25 cellular contexts compared by ENCODE assay signal in the genomic region with DNA sequence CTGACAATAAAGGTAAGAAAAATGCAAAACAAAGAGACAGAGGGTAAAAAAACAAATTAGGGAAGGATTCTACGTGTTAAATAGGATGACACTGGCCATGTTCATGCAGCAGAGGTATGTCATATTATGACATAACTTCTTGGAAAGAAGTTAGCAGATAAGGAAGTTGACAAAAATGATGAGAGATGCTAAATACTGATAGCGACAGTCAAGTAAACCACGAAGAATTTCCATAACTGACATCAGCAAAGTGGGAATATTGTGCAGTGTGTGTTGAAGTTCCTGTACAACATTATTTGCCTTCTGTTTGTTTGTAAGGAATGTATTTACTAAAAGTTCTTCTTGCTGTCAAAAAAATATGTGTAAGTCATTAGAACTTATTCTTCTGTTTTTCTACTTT. TPM values are rescaled to one million over a fixed set of nuclear protein-coding genes. Genes with fewer than 3 reads are reported as not detected.
A peak's percentile ranks its signal among the peaks of the same experiment; 100 is the strongest.
DNase-seq lines count a peak whose midpoint lies in the region; ATAC-seq, FAIRE-seq and TF ChIP-seq lines count a peak whose summit lies in the region.
"Had no signal": no experiment of that assay in that cellular context is flagged by ENCODE, and none has a peak within 500 bp of the region (broad histone marks: within the 10 kb centered on the region; RNA-seq: fewer than 3 reads in every experiment).

No MANE protein-coding gene starts in this region.

- CTCF ChIA-PET in endothelial cell of umbilical vein (lab: Charles Lee): no interaction called here

- H3K9ac ChIP-seq in endothelial cell of umbilical vein (replicated peaks; ENCODE audit: extremely low read depth, insufficient read depth, low read length): no peak overlapping the region

- dilution Hi-C loops in endothelial cell of umbilical vein (cut with MboI; ENCODE audit: extremely low pct_ligation_motif_present, low sequenced_read_pairs): no loop called here

- peak; percentile 70 for FAIRE-seq in endothelial cell of umbilical vein (lab: Jason Lieb, UNC)
- FAIRE-seq: kidney, TTC549, urothelium cell line had no signal

- H3K27me3 ChIP-seq in SJSA1 (replicated peaks) (no peaks in the 10 kb centered on the region), endothelial cell of umbilical vein (ENCODE audit: control insufficient read depth in 2 of 2, insufficient read depth in 2 of 2, low read length in 2 of 2) (no peaks in the 10 kb centered on the region)
- H3K27me3 ChIP-seq: brain microvascular endothelial cell had no signal

- no TSS peak for BruUV-seq in endothelial cell of umbilical vein (replicated peaks; lab: Mats Ljungman, UMichigan)

- H3K4me1 ChIP-seq in SJSA1 (replicated peaks) (peaks cover 21% of the 10 kb centered on the region), endothelial cell of umbilical vein (ENCODE audit: control insufficient read depth, extremely low read depth, insufficient read depth, low read length) (peaks cover 4% of the 10 kb centered on the region)

- ATAC-seq in HG03342 (IDR thresholded peaks at IDR 0.05; ENCODE audit: unreplicated experiment) (no peak), HG02642 (IDR thresholded peaks at IDR 0.05; ENCODE audit: poor library complexity, unreplicated experiment) (no peak)
- ATAC-seq: activated naive CD8-positive, alpha-beta T cell treated with anti-CD3 and anti-CD28 coated beads, Interleukin-2, amount 50 U/mL, for 24 hours had no signal

- H3K4me3 ChIP-seq in SJSA1 (no peak overlapping the region), endothelial cell of umbilical vein (replicated peaks in 1 of 3; ENCODE audit: insufficient read depth in 1 of 3, low read depth in 1 of 3, low read length in 3 of 3) (no peak overlapping the region)
- H3K4me3 ChIP-seq: skin epidermis had no signal

- H3K9me1 ChIP-seq in endothelial cell of umbilical vein (replicated peaks; ENCODE audit: control insufficient read depth, extremely low read depth, insufficient read depth, low read length): no peaks in the 10 kb centered on the region

- peak; percentile 59 for DNase-seq in CD1c-positive myeloid dendritic cell (ENCODE audit: extremely low spot score)
- peak; percentile 21 to 23 for DNase-seq in Kasumi-1 (lab: John Stamatoyannopoulos, UW)
- no peak for DNase-seq in SJSA1 (ENCODE audit: low read depth in 1 of 2, low spot score in 2 of 2)
- no peak for DNase-seq in endothelial cell of umbilical vein (ENCODE audit: low read depth, low spot score)
- no peak for DNase-seq in kidney glomerular epithelial cell (lab: John Stamatoyannopoulos, UW)
- DNase-seq: activated CD4-positive, alpha-beta T cell treated with anti-CD3 and anti-CD28 coated beads, Interleukin-2, amount 10 ng/mL, durations not matched to agents 7 days and 5 days; activated CD8-positive, alpha-beta memory T cell treated with anti-CD3 and anti-CD28 coated beads, Interleukin-2, amount 50 U/mL, for 48 hours; activated effector memory CD4-positive, alpha-beta T cell treated with anti-CD3 and anti-CD28 coated beads, Interleukin-2, amount 50 U/mL, for 16 hours; activated naive CD8-positive, alpha-beta T cell treated with anti-CD3 and anti-CD28 coated beads, Interleukin-2, amount 50 U/mL, for 24 hours; brain microvascular endothelial cell; CD4-positive, alpha-beta memory T cell; DMS153; effector CD4-positive, alpha-beta T cell; H9; kidney; NCI-H1105; NCI-H2029 treated with DMSO at 0.1 percent for 48 hours; NCI-H446 treated with DMSO at 0.1 percent for 48 hours; nucleus accumbens; stimulated activated CD4-positive, alpha-beta T cell treated with anti-CD3 and anti-CD28 coated beads, Interleukin-1b, Interleukin-23, amount 100 ng/mL, for 48 hours had no signal

- POLR2A ChIA-PET in endothelial cell of umbilical vein (lab: Charles Lee): no interaction called here

- intact Hi-C loops in endothelial cell of umbilical vein (cut with micrococcal nuclease): no loop called here

- no peak for TF ChIP-seq CTCF in endothelial cell of umbilical vein (IDR thresholded peaks at IDR 0.05; ENCODE audit: extremely low read depth in 1 of 2, insufficient read depth in 1 of 2, low read depth in 1 of 2, low read length in 2 of 2)

- H3K27ac ChIP-seq in SJSA1: 0 out of 2 replicates have a peak overlapping the region, but pooled peaks have one; percentile 12
- H3K27ac ChIP-seq in endothelial cell of umbilical vein (ENCODE audit: insufficient read depth, low read depth, low read length): no peak overlapping the region
- H3K27ac ChIP-seq: brain microvascular endothelial cell, skin epidermis had no signal

- no peaks in the 10 kb centered on the region for H3K9me3 ChIP-seq in SJSA1 (replicated peaks)
- H3K9me3 ChIP-seq in endothelial cell of umbilical vein (replicated peaks; ENCODE audit: control insufficient read depth, insufficient read depth, low read length): no peaks in the 10 kb centered on the region

- no peaks in the 10 kb centered on the region for H3K79me2 ChIP-seq in endothelial cell of umbilical vein (ENCODE audit: control insufficient read depth, insufficient read depth, low read length)

- no peak for TF ChIP-seq POLR2A in endothelial cell of umbilical vein (IDR thresholded peaks at IDR 0.05; ENCODE audit: low read depth, low read length)

- H2AFZ ChIP-seq in endothelial cell of umbilical vein (ENCODE audit: low read depth, low read length): no peak overlapping the region

- H4K20me1 ChIP-seq in endothelial cell of umbilical vein (replicated peaks; ENCODE audit: control insufficient read depth, extremely low read depth, insufficient read depth, low read length): no peaks in the 10 kb centered on the region

- H3K36me3 ChIP-seq in SJSA1 (no peaks in the 10 kb centered on the region), endothelial cell of umbilical vein (ENCODE audit: control insufficient read depth in 2 of 2, extremely low read depth in 1 of 2, insufficient read depth in 2 of 2, low read length in 2 of 2) (no peaks in the 10 kb centered on the region)
- H3K36me3 ChIP-seq: brain microvascular endothelial cell had no signal

- H3K4me2 ChIP-seq in endothelial cell of umbilical vein (ENCODE audit: insufficient read depth, low read length): no peak overlapping the region

TF ChIP-seq in endothelial cell of umbilical vein, 7 proteins besides CTCF, POLR2A, EP300 and RAD21:
- TF ChIP-seq EZH2 (IDR thresholded peaks at IDR 0.05; ENCODE audit: borderline replicate concordance, low read depth, low read length, severe bottlenecking) (no peak), FOS (IDR thresholded peaks at IDR 0.05; ENCODE audit: borderline replicate concordance, insufficient read depth, low read length) (no peak), JUN (IDR thresholded peaks at IDR 0.05; ENCODE audit: borderline replicate concordance, insufficient read depth, insufficient read length, low read depth) (no peak), GATA2 (IDR thresholded peaks at IDR 0.05; ENCODE audit: insufficient read depth, insufficient read length, low read depth, low read length) (no peak), MYC (IDR thresholded peaks at IDR 0.05; ENCODE audit: low read depth, low read length) (no peak), POLR2AphosphoS5 (IDR thresholded peaks at IDR 0.05; ENCODE audit: insufficient read depth, low read depth, low read length) (no peak)
- TF ChIP-seq, protein P1, sequence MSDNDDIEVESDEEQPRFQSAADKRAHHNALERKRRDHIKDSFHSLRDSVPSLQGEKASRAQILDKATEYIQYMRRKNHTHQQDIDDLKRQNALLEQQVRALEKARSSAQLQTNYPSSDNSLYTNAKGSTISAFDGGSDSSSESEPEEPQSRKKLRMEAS (IDR thresholded peaks at IDR 0.05; ENCODE audit: insufficient read depth, insufficient read length): no peak

RNA-seq across cellular contexts. Expression of a gene that starts 29.5 kb away (rescaled TPM):
- total RNA-seq in SJSA1 (2014; rRNA removed; shearing (Covaris generic)): 69.9 and 72.2 TPM in 2 replicates
- total RNA-seq in endothelial cell of umbilical vein: 168 and 175 TPM in 2 replicates
- polyA plus RNA-seq in endothelial cell of umbilical vein: 121 and 123 TPM in 2 replicates
- 122 and 123 TPM in 2 replicates for polyA plus RNA-seq in endothelial cell of umbilical vein (2011; cell fraction: cytosol; rRNA removed)
- polyA plus RNA-seq in endothelial cell of umbilical vein (2011; cell fraction: nucleus; rRNA removed): 61.8 and 68.0 TPM in 2 replicates
- polyA plus RNA-seq in endothelial cell of umbilical vein (2012): 168 and 172 TPM in 2 replicates
- polyA minus RNA-seq in endothelial cell of umbilical vein: 81.2 and 115 TPM in 2 replicates
- polyA minus RNA-seq in endothelial cell of umbilical vein (2011; cell fraction: cytosol; rRNA and poly(A)+ RNA removed): 111 TPM
- polyA minus RNA-seq in endothelial cell of umbilical vein (2011; cell fraction: nucleus; rRNA and poly(A)+ RNA removed): 33.5 and 36.1 TPM in 2 replicates

RNA-seq across cellular contexts. Expression of a gene that starts 29.6 kb away (rescaled TPM):
- total RNA-seq in SJSA1 (2014; rRNA removed; shearing (Covaris generic)): 78.4 and 123 TPM in 2 replicates
- total RNA-seq in endothelial cell of umbilical vein: 23.0 and 24.3 TPM in 2 replicates
- 67.6 and 70.9 TPM in 2 replicates for polyA plus RNA-seq in endothelial cell of umbilical vein
- 64.2 and 86.9 TPM in 2 replicates for polyA plus RNA-seq in endothelial cell of umbilical vein (2011; cell fraction: cytosol; rRNA removed)
- 60.7 TPM in 2 replicates for polyA plus RNA-seq in endothelial cell of umbilical vein (2011; cell fraction: nucleus; rRNA removed)
- polyA plus RNA-seq in endothelial cell of umbilical vein (2012): 28.4 and 29.8 TPM in 2 replicates
- 21.3 and 36.9 TPM in 2 replicates for polyA minus RNA-seq in endothelial cell of umbilical vein
- polyA minus RNA-seq in endothelial cell of umbilical vein (2011; cell fraction: cytosol; rRNA and poly(A)+ RNA removed): 12.3 TPM
- 14.1 and 17.1 TPM in 2 replicates for polyA minus RNA-seq in endothelial cell of umbilical vein (2011; cell fraction: nucleus; rRNA and poly(A)+ RNA removed)

Comparison
In these comparisons a context has a peak if more than half of its experiments do, and no peak if none do; other contexts are left out.
1. DNase-seq: peak in CD1c-positive myeloid dendritic cell (single experiment) and Kasumi-1 (2 of 2); none in SJSA1 (0 of 2), endothelial cell of umbilical vein (single experiment) and kidney glomerular epithelial cell (single experiment).